In genomic region chr9:1100945-1101344, GRCh38 we compare ENCODE assay signal across 9 cellular contexts. TPM values are rescaled to one million over a fixed set of nuclear protein-coding genes. Genes with fewer than 3 reads are reported as not detected.
DNase-seq lines count a peak whose midpoint lies in the region; ATAC-seq, FAIRE-seq and TF ChIP-seq lines count a peak whose summit lies in the region.
"Had no signal": no experiment of that assay in that cellular context is flagged by ENCODE, and none has a peak within 500 bp of the region (broad histone marks: within the 10 kb centered on the region; RNA-seq: fewer than 3 reads in every experiment).

No MANE protein-coding gene starts in this region.

- H3K9me3 Mint-ChIP-seq in immature natural killer cell = peaks cover 0 to 7% (median 0%) of the 10 kb centered on the region in 6 donors

- H3K36me3 ChIP-seq in right atrium auricular region = no peaks in the 10 kb centered on the region

- peaks cover 0 to 5% of the 10 kb centered on the region in 2 donors for H3K9me3 ChIP-seq in right atrium auricular region

- ATAC-seq in HG02973 (IDR thresholded peaks at IDR 0.05; ENCODE audit: unreplicated experiment) = no peak

- H3K4me3 Mint-ChIP-seq in immature natural killer cell = no peak overlapping the region
- H3K4me3 Mint-ChIP-seq: activated B cell treated with CpG ODN at 0.5 μM for 24 hours had no signal

- no peak overlapping the region for H3K27ac ChIP-seq in right atrium auricular region

- no peaks in the 10 kb centered on the region for H3K36me3 Mint-ChIP-seq in immature natural killer cell

- H3K27me3 Mint-ChIP-seq in immature natural killer cell (ENCODE audit: low read depth in 3 of 3) = peaks cover 5 to 6% (median 6%) of the 10 kb centered on the region in 3 donors

- peak; percentile 19 to 72 for TF ChIP-seq CTCF in right atrium auricular region (IDR thresholded peaks at IDR 0.05)

- no peaks in the 10 kb centered on the region for H3K4me1 Mint-ChIP-seq in immature natural killer cell
- H3K4me1 Mint-ChIP-seq: activated B cell treated with CpG ODN at 0.5 μM for 24 hours had no signal

- no peak overlapping the region for H3K27ac Mint-ChIP-seq in immature natural killer cell
- H3K27ac Mint-ChIP-seq: activated B cell treated with CpG ODN at 0.5 μM for 24 hours had no signal

- no peak overlapping the region for H3K4me3 ChIP-seq in right atrium auricular region

- no peaks in the 10 kb centered on the region for H3K27me3 ChIP-seq in right atrium auricular region

- FAIRE-seq in RCC 7860 (lab: Jason Lieb, UNC) = no peak

- DNase-seq in NCI-H82 (lab: John Stamatoyannopoulos, UW) (peak; percentile 33), NCI-H82 treated with DMSO at 0.1 percent for 48 hours (lab: John Stamatoyannopoulos, UW; ENCODE audit: unreplicated experiment) (no peak), RCC 7860 (ENCODE audit: low spot score) (peak; percentile 6), right atrium auricular region (ENCODE audit: low spot score) (peak; percentile 59), stromal cell of bone marrow (ENCODE audit: low read depth) (peak; percentile 9), immature natural killer cell (no peak), NCI-H2029 treated with DMSO at 0.1 percent for 48 hours (lab: John Stamatoyannopoulos, UW) (no peak)
- DNase-seq: activated B cell treated with CpG ODN at 0.5 μM for 24 hours had no signal

- H3K4me1 ChIP-seq in right atrium auricular region = no peaks in the 10 kb centered on the region

RNA-seq across cellular contexts. Expression of gene DMRT2, which starts 50.8 kb away (rescaled TPM):
- total RNA-seq in right atrium auricular region = not detected
- polyA plus RNA-seq in immature natural killer cell = not detected
- total RNA-seq: activated B cell treated with CpG ODN at 0.5 μM for 24 hours had no signal

Comparison
In these comparisons a context has a peak if more than half of its experiments do, and no peak if none do; other contexts are left out.
1. DNase-seq: peak in NCI-H82 (single experiment), RCC 7860 (single experiment), right atrium auricular region (single experiment) and stromal cell of bone marrow (single experiment); none in NCI-H82 treated with DMSO at 0.1 percent for 48 hours (single experiment), immature natural killer cell (0 of 3) and NCI-H2029 treated with DMSO at 0.1 percent for 48 hours (single experiment).